Comparison of ENCODE assay signal across 1 cellular context in the genomic region with DNA sequence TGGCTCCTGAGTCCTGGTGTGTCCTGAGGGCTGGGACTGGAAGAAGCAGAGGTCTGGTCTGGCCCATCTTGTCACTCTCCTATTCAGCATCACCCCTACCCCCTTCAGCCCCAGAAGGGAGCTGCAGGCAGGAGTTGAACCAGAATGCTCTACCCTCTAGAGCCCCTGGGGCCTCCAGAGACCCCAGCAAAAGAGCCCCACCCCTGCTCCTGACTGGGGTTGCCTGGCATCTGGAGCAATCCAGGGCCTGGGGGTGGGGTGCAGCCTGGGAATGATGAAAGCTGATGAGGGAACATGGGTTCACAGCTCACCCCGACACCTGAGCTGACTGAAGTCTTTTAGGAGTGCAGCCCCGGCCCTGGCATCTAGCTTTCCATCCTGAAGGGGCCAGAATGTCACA.
TF ChIP-seq lines count a peak whose summit lies in the region.

No MANE protein-coding gene starts in this region.

TF ChIP-seq in IMR-90, 13 proteins besides CTCF, POLR2A, EP300 and RAD21:
- TF ChIP-seq CHD1 (IDR thresholded peaks at IDR 0.05; ENCODE audit: low read depth, low read length) (no peak), FOS (IDR thresholded peaks at IDR 0.05; ENCODE audit: low read depth, low read length) (no peak), MXI1 (IDR thresholded peaks at IDR 0.05; ENCODE audit: borderline replicate concordance, low read depth, low read length) (no peak), SMC3 (IDR thresholded peaks at IDR 0.05; ENCODE audit: low read depth, low read length) (no peak), RFX5 (IDR thresholded peaks at IDR 0.05; ENCODE audit: low read depth, low read length) (no peak), BHLHE40 (IDR thresholded peaks at IDR 0.05; ENCODE audit: low read depth, low read length) (no peak), NFE2L2 (IDR thresholded peaks at IDR 0.05; ENCODE audit: low read depth, low read length) (no peak), MAZ (IDR thresholded peaks at IDR 0.05; ENCODE audit: borderline replicate concordance, low read depth, low read length) (no peak), MAFK (IDR thresholded peaks at IDR 0.05; ENCODE audit: low read depth, low read length) (no peak), CEBPB (IDR thresholded peaks at IDR 0.05; ENCODE audit: low read depth, low read length) (no peak), RCOR1 (IDR thresholded peaks at IDR 0.05; ENCODE audit: insufficient replicate concordance, low read length) (no peak)
- TF ChIP-seq, protein P1, sequence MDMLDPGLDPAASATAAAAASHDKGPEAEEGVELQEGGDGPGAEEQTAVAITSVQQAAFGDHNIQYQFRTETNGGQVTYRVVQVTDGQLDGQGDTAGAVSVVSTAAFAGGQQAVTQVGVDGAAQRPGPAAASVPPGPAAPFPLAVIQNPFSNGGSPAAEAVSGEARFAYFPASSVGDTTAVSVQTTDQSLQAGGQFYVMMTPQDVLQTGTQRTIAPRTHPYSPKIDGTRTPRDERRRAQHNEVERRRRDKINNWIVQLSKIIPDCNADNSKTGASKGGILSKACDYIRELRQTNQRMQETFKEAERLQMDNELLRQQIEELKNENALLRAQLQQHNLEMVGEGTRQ (IDR thresholded peaks at IDR 0.05; ENCODE audit: low read depth, low read length) = no peak
- TF ChIP-seq, protein P2, sequence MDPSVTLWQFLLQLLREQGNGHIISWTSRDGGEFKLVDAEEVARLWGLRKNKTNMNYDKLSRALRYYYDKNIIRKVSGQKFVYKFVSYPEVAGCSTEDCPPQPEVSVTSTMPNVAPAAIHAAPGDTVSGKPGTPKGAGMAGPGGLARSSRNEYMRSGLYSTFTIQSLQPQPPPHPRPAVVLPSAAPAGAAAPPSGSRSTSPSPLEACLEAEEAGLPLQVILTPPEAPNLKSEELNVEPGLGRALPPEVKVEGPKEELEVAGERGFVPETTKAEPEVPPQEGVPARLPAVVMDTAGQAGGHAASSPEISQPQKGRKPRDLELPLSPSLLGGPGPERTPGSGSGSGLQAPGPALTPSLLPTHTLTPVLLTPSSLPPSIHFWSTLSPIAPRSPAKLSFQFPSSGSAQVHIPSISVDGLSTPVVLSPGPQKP (IDR thresholded peaks at IDR 0.05; ENCODE audit: borderline replicate concordance, low read depth, low read length) = no peak
TF ChIP-seq in IMR-90: peak in this region for 0.
